ENCODE assay signal across 8 cellular contexts in the genomic region with DNA sequence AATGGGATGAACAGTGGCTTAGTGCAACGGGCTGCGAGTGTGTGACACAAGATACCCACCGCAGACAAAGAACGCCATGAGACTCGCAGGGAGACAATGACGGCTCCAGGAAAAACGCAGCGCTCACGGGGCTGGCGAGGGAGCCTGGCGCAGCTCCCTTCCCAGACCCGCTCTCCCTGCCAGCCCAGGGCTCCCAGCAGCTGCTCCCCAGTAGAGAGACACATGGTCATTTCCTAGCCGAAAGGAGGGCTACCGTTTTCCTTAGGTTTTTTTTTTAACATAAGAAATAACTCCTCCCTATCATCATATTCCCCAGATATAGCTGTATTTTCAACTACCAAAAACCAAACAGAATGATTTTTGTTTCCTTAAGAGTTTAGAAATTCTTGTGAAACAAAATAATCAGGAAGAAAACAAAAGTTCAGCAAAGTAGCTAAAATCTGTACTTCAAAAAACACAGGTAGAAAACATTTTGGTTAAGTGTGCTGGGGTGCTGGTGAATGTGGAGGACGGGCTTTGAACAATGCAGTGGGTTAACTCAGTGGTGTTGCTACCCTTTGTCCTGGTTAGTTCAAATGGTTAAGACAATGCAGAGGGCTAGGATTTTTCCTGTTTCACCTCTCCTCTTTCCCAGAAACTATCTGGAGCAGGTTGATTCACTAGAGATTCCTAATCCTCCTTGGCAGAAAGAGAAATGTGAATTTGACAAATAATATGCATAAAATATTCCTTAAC.
A peak's percentile ranks its signal among the peaks of the same experiment; 100 is the strongest.
DNase-seq lines count a peak whose midpoint lies in the region; ATAC-seq and TF ChIP-seq lines count a peak whose summit lies in the region.

No MANE protein-coding gene starts in this region.

- H3K27me3 ChIP-seq in tibial artery (no peaks in the 10 kb centered on the region), spleen (replicated peaks in 1 of 7) (no peaks in the 10 kb centered on the region)

- peaks cover 0 to 20% (median 9%) of the 10 kb centered on the region in 4 donors for H3K4me1 ChIP-seq in tibial artery
- peaks cover 0 to 24% (median 6%) of the 10 kb centered on the region in 6 donors for H3K4me1 ChIP-seq in spleen

- no peaks in the 10 kb centered on the region for H3K36me3 Mint-ChIP-seq in chondrocyte (ENCODE audit: low read depth)

- peak overlapping the region; percentile 55 for H3K27ac Mint-ChIP-seq in chondrocyte (ENCODE audit: unreplicated experiment)

- H3K36me3 ChIP-seq in tibial artery = no peaks in the 10 kb centered on the region
- H3K36me3 ChIP-seq in spleen = no peaks in the 10 kb centered on the region

- H3K27me3 Mint-ChIP-seq in chondrocyte (ENCODE audit: low read depth) = no peaks in the 10 kb centered on the region

- intact Hi-C loops in tibial artery (cut with DNase I; ENCODE audit: low total_unique reads) (no loop called here), spleen (cut with DNase I; ENCODE audit: low total_unique reads) (no loop called here)

- H3K27ac ChIP-seq in tibial artery (peak overlapping the region; percentile 29 to 40), spleen (peak overlapping the region in 4 of 8 donors; percentile 28 to 43 (median 34))

- no peak for TF ChIP-seq POLR2A in spleen (IDR thresholded peaks at IDR 0.05)

- H3K9me3 ChIP-seq in tibial artery (no peaks in the 10 kb centered on the region), spleen (no peaks in the 10 kb centered on the region)

- TF ChIP-seq CTCF in chondrocyte (IDR thresholded peaks at IDR 0.05) (no peak), tibial artery (IDR thresholded peaks at IDR 0.05) (no peak), spleen (IDR thresholded peaks at IDR 0.05 in 8 of 11, conservative IDR thresholded peaks at IDR 0.05 in 3 of 11) (no peak)

- DNase-seq in DMS53 (lab: John Stamatoyannopoulos, UW) (peak; percentile 55), DMS53 treated with DMSO at 0.1 percent for 48 hours (lab: John Stamatoyannopoulos, UW; ENCODE audit: unreplicated experiment) (no peak), chondrocyte (ENCODE audit: low spot score) (no peak), left lobe of liver (ENCODE audit: low spot score) (no peak), tibial artery (peak in 1 of 2 donors; percentile 69), mesenteric fat pad (ENCODE audit: low spot score) (no peak), spleen (no peak)

- 26 to 63% (median 57%) methylated on average over 15 of the region's 15 CpGs for WGBS in spleen, 5 donors

- peak; percentile 86 for ATAC-seq in left lobe of liver
- no peak for ATAC-seq in HG02870 (IDR thresholded peaks at IDR 0.05; ENCODE audit: unreplicated experiment)

- peak overlapping the region; percentile 75 for H3K4me3 Mint-ChIP-seq in chondrocyte (ENCODE audit: unreplicated experiment)

- no peaks in the 10 kb centered on the region for H3K9me3 Mint-ChIP-seq in chondrocyte (ENCODE audit: low read depth)

- H3K4me3 ChIP-seq in tibial artery (peak overlapping the region; percentile 44 to 54), spleen (peak overlapping the region in 4 of 8 donors; percentile 8 to 54 (median 20))

- peaks cover 10% of the 10 kb centered on the region for H3K4me1 Mint-ChIP-seq in chondrocyte (ENCODE audit: low read depth)
